In genomic region chr6:137894378-137894777, GRCh38 we compare ENCODE assay signal across 8 cellular contexts. TPM values are rescaled to one million over a fixed set of nuclear protein-coding genes. Genes with fewer than 3 reads are reported as not detected.
DNase-seq lines count a peak whose midpoint lies in the region; ATAC-seq, FAIRE-seq and TF ChIP-seq lines count a peak whose summit lies in the region.
"Not testable (repeated sequence)": the region's sequence is repeated elsewhere in the genome, so short reads cannot be mapped to it uniquely, and the experiment has no call there.

No MANE protein-coding gene starts in this region.

- TF ChIP-seq CTCF in 22Rv1 (IDR thresholded peaks at IDR 0.05) = peak; percentile 17; the same call in 1 of the 2 replicates
- TF ChIP-seq CTCF in HCT116 (IDR thresholded peaks at IDR 0.05 in 2 of 3, conservative IDR thresholded peaks at IDR 0.05 in 1 of 3; ENCODE audit: borderline replicate concordance in 1 of 3, insufficient read depth in 1 of 3, low read depth in 2 of 3, low read length in 2 of 3); PC-9 (conservative IDR thresholded peaks at IDR 0.05); astrocyte (IDR thresholded peaks at IDR 0.05; ENCODE audit: insufficient read depth, low read depth, low read length); foreskin keratinocyte (conservative IDR thresholded peaks at IDR 0.05): not testable (repeated sequence)

- RAD21 ChIA-PET in HCT116 (lab: Charles Lee; ENCODE audit: low non-redundant PET in 1 of 2, low total read pairs in 2 of 2, uncharacterized antibody in 2 of 2, unreplicated experiment in 2 of 2) = not testable (repeated sequence)

- not testable (repeated sequence) for ATAC-seq in HCT116, foreskin keratinocyte

- POLR2A ChIA-PET in HCT116 (lab: Charles Lee); PC-9 (lab: Charles Lee; ENCODE audit: unreplicated experiment): not testable (repeated sequence)

- H3K27me3 ChIP-seq in HCT116 (ENCODE audit: insufficient read depth, low read length); PC-9 (ENCODE audit: insufficient read depth, low read depth); astrocyte (ENCODE audit: insufficient read depth, low read length); foreskin keratinocyte; mesenchymal stem cell (ENCODE audit: control insufficient read depth in 1 of 2, insufficient read depth in 1 of 2, low read length in 2 of 2); skeletal muscle satellite cell (ENCODE audit: control insufficient read depth, insufficient read depth, low read length): not testable (repeated sequence)

- peak overlapping the region; percentile 33 for H2AFZ ChIP-seq in HCT116 (ENCODE audit: low read depth, low read length, poor library complexity, severe bottlenecking)
- not testable (repeated sequence) for H2AFZ ChIP-seq in PC-9; astrocyte (ENCODE audit: low read depth, low read length); mesenchymal stem cell (ENCODE audit: low read depth, low read length)

- H3K36me3 ChIP-seq in HCT116 (ENCODE audit: control insufficient read depth in 1 of 2, insufficient read depth in 2 of 2, low read length in 2 of 2); PC-9 (ENCODE audit: low read depth); astrocyte (ENCODE audit: insufficient read depth, low read length); mesenchymal stem cell (ENCODE audit: control insufficient read depth in 1 of 2, insufficient read depth in 2 of 2, low read depth in 1 of 2, low read length in 2 of 2); skeletal muscle satellite cell (ENCODE audit: insufficient read depth, low read length): not testable (repeated sequence)

- H3K27ac ChIP-seq in 22Rv1; HCT116 (ENCODE audit: low read depth, low read length); mesenchymal stem cell (ENCODE audit: low read length, poor library complexity, severe bottlenecking): not testable (repeated sequence)
- H3K27ac ChIP-seq in PC-9 (peak overlapping the region; percentile 23), astrocyte (ENCODE audit: low read depth, low read length) (peak overlapping the region; percentile 11), epithelial cell of prostate (peak overlapping the region; percentile 85), foreskin keratinocyte (peak overlapping the region; percentile 95)

- not testable (repeated sequence) for H3K27me3 Mint-ChIP-seq in astrocyte (ENCODE audit: low read depth, unreplicated experiment)

- H2BK12ac ChIP-seq in mesenchymal stem cell (ENCODE audit: low read length in 2 of 2) = not testable (repeated sequence)

- TF ChIP-seq POLR2A in HCT116 (IDR thresholded peaks at IDR 0.05; ENCODE audit: borderline replicate concordance, extremely low read depth, insufficient read depth, insufficient read length) = not testable (repeated sequence)

- not testable (repeated sequence) for H3K36me3 Mint-ChIP-seq in astrocyte (ENCODE audit: low read depth, unreplicated experiment)

- not testable (repeated sequence) for H2BK15ac ChIP-seq in mesenchymal stem cell (ENCODE audit: low read depth, poor library complexity, severe bottlenecking)

- not testable (repeated sequence) for H2BK5ac ChIP-seq in mesenchymal stem cell (ENCODE audit: low read depth, low read length, poor library complexity, severe bottlenecking)

- H4K91ac ChIP-seq in mesenchymal stem cell (ENCODE audit: low read length) = not testable (repeated sequence)

- TF ChIP-seq RAD21 in HCT116 (IDR thresholded peaks at IDR 0.05; ENCODE audit: low read depth) = not testable (repeated sequence)

- H4K8ac ChIP-seq in mesenchymal stem cell (ENCODE audit: low read length) = not testable (repeated sequence)

- H3K14ac ChIP-seq in mesenchymal stem cell (ENCODE audit: low read length in 2 of 2) = not testable (repeated sequence)

- not testable (repeated sequence) for H2AK5ac ChIP-seq in mesenchymal stem cell (ENCODE audit: low read length, severe bottlenecking)

- CTCF ChIA-PET in HCT116 (lab: Charles Lee); PC-9 (lab: Charles Lee): not testable (repeated sequence)

- not testable (repeated sequence) for H3K9me3 ChIP-seq in HCT116 (ENCODE audit: control insufficient read depth in 1 of 2, insufficient read depth in 1 of 2, low read depth in 1 of 2, low read length in 2 of 2); PC-9 (ENCODE audit: insufficient read depth, low read depth); astrocyte (ENCODE audit: insufficient read depth, low read depth, low read length); mesenchymal stem cell (ENCODE audit: control insufficient read depth, low read length); skeletal muscle satellite cell (replicated peaks; ENCODE audit: low read length)

- not testable (repeated sequence) for H3K9me2 ChIP-seq in HCT116 (ENCODE audit: insufficient read depth); PC-9 (ENCODE audit: insufficient read depth)

- H3K4me2 ChIP-seq in HCT116 (ENCODE audit: low read length); PC-9; astrocyte (ENCODE audit: low read length); mesenchymal stem cell (ENCODE audit: low read length, poor library complexity, severe bottlenecking); skeletal muscle satellite cell (ENCODE audit: low read length): not testable (repeated sequence)

- DNase-seq in HCT116 (ENCODE audit: low read depth, low spot score); PC-9; astrocyte (ENCODE audit: low read depth); epithelial cell of prostate (ENCODE audit: low read depth, low spot score); foreskin keratinocyte; mesenchymal stem cell: not testable (repeated sequence)

- H3K9ac ChIP-seq in HCT116 (ENCODE audit: low read length); astrocyte (ENCODE audit: low read length): not testable (repeated sequence)
- peak overlapping the region; percentile 52 for H3K9ac ChIP-seq in mesenchymal stem cell (ENCODE audit: low read length)
- H3K9ac ChIP-seq in skeletal muscle satellite cell (ENCODE audit: low read depth, low read length) = peak overlapping the region; percentile 43

- 89% methylated on average over 5 of the region's 8 CpGs for WGBS in mesenchymal stem cell

- peak overlapping the region; percentile 77 for H3K27ac Mint-ChIP-seq in astrocyte (ENCODE audit: unreplicated experiment)

- not testable (repeated sequence) for BruUV-seq in HCT116 (replicated peaks; lab: Mats Ljungman, UMichigan); PC-9 (replicated peaks; lab: Mats Ljungman, UMichigan)

- H3K23ac ChIP-seq in mesenchymal stem cell (ENCODE audit: low read length in 2 of 2) = not testable (repeated sequence)

- not testable (repeated sequence) for H3K79me2 ChIP-seq in HCT116 (ENCODE audit: insufficient read depth, low read length); PC-9 (ENCODE audit: low read depth); astrocyte (ENCODE audit: insufficient read depth, low read length)

- H3K4me3 Mint-ChIP-seq in astrocyte (ENCODE audit: unreplicated experiment) = not testable (repeated sequence)

- not testable (repeated sequence) for FAIRE-seq in astrocyte (lab: Jason Lieb, UNC)

- not testable (repeated sequence) for H3K79me1 ChIP-seq in mesenchymal stem cell (replicated peaks; ENCODE audit: low read length, poor library complexity, severe bottlenecking)

- intact Hi-C loops in HCT116 (cut with micrococcal nuclease); PC-9 (cut with micrococcal nuclease; ENCODE audit: unreplicated experiment): not testable (repeated sequence)

- H3K4ac ChIP-seq in mesenchymal stem cell (ENCODE audit: low read depth in 1 of 2, low read length in 2 of 2) = not testable (repeated sequence)

- not testable (repeated sequence) for H3K18ac ChIP-seq in mesenchymal stem cell (ENCODE audit: low read depth in 1 of 2, low read length in 2 of 2)

- H4K20me1 ChIP-seq in HCT116 (ENCODE audit: insufficient read depth); PC-9 (ENCODE audit: insufficient read depth); astrocyte (ENCODE audit: insufficient read depth, low read length): not testable (repeated sequence)

- H3F3A ChIP-seq in PC-9 (ENCODE audit: insufficient read depth, low read depth) = not testable (repeated sequence)

- H3K4me1 Mint-ChIP-seq in astrocyte (ENCODE audit: low read depth, unreplicated experiment) = peaks cover 25% of the 10 kb centered on the region

- not testable (repeated sequence) for H3K9me3 Mint-ChIP-seq in astrocyte (ENCODE audit: unreplicated experiment)

- peaks cover 0 to 22% of the 10 kb centered on the region in 2 experiments; a peak in 1 of 4 replicates for H3K4me1 ChIP-seq in HCT116 (ENCODE audit: control insufficient read depth in 1 of 2, insufficient read depth in 2 of 2, low read length in 2 of 2)
- peaks cover 24% of the 10 kb centered on the region for H3K4me1 ChIP-seq in PC-9 (replicated peaks; ENCODE audit: insufficient read depth)
- H3K4me1 ChIP-seq in astrocyte (ENCODE audit: insufficient read depth, low read length); mesenchymal stem cell (ENCODE audit: control insufficient read depth, insufficient read depth, low read depth, low read length): not testable (repeated sequence)
- H3K4me1 ChIP-seq in foreskin keratinocyte = peaks cover 39% of the 10 kb centered on the region
- H3K4me1 ChIP-seq in skeletal muscle satellite cell (ENCODE audit: control insufficient read depth, insufficient read depth, low read length) = peaks cover 43% of the 10 kb centered on the region

- H3K4me3 ChIP-seq in HCT116 (replicated peaks in 1 of 2; ENCODE audit: low read depth in 1 of 2, low read length in 2 of 2); PC-9; astrocyte (ENCODE audit: insufficient read depth, low read depth, low read length); mesenchymal stem cell (ENCODE audit: insufficient read depth in 1 of 2, low read depth in 1 of 2, low read length in 2 of 2); skeletal muscle satellite cell (ENCODE audit: low read length): not testable (repeated sequence)

- not testable (repeated sequence) for H2BK120ac ChIP-seq in mesenchymal stem cell (ENCODE audit: low read depth, low read length)

RNA-seq across cellular contexts. Expression of gene TNFAIP3, which starts 27.3 kb away (rescaled TPM):
- total RNA-seq in HCT116 (2021; ENCODE audit: unreplicated experiment) (4.4 TPM), PC-9 (2021) (7.2 and 7.8 TPM in 2 replicates), astrocyte (16.2 and 16.8 TPM in 2 replicates), foreskin keratinocyte (70.7 and 92.9 TPM in 2 replicates)
- 1.5 and 1.7 TPM in 2 replicates for polyA plus RNA-seq in HCT116 (2012)
- polyA plus RNA-seq in foreskin keratinocyte = 24.8 and 27.1 TPM in 2 replicates
- polyA plus RNA-seq in mesenchymal stem cell (2013, experiment 1 of 2) = 8.2 TPM
- 7.2 TPM for polyA plus RNA-seq in mesenchymal stem cell (2013, experiment 2 of 2)
- 15.5 and 22.7 TPM in 2 replicates for total RNA-seq in skeletal muscle satellite cell (2012; rRNA removed)
